9 cellular contexts compared by ENCODE assay signal in genomic region chr4:142881331-142881730, GRCh38. TPM values are rescaled to one million over a fixed set of nuclear protein-coding genes. Genes with fewer than 3 reads are reported as not detected.
"Had no signal": no experiment of that assay in that cellular context is flagged by ENCODE, and none has a peak within 500 bp of the region (broad histone marks: within the 10 kb centered on the region; RNA-seq: fewer than 3 reads in every experiment).

No MANE protein-coding gene starts in this region.

- DNase-seq: H9, HCEC 1CT, IMR-90 had no signal

- ATAC-seq: GM23338, K562 had no signal

- FAIRE-seq: H1, H54, HTR-8/SVneo, K562 had no signal

- H3K27ac ChIP-seq: HL-60 had no signal

- H3K4me3 ChIP-seq: GM23338, K562 had no signal

RNA-seq across cellular contexts. Expression of gene INPP4B, which starts 35.2 kb away (rescaled TPM):
- polyA plus RNA-seq: K562 had no signal
